In genomic region chr15:94230436-94230885, GRCh38 we compare ENCODE assay signal across 8 cellular contexts. TPM values are rescaled to one million over a fixed set of nuclear protein-coding genes. Genes with fewer than 3 reads are reported as not detected.
DNase-seq lines count a peak whose midpoint lies in the region; ATAC-seq and TF ChIP-seq lines count a peak whose summit lies in the region.

No MANE protein-coding gene starts in this region.

- DNase-seq in T-helper 1 cell (no peak), adrenal gland (no peak), kidney epithelial cell (ENCODE audit: low read depth) (no peak), cerebellar cortex (ENCODE audit: low spot score) (no peak)

- peak overlapping the region; percentile 87 for H3K4me3 Mint-ChIP-seq in T-helper 1 cell treated with Interleukin-12 subunit alpha and Interleukin-12 subunit beta and Interleukin-4 antibody, amounts not matched to agents 30 μg/mL and 1 μg/mL, for 36 hours

- H3K27me3 ChIP-seq in adrenal gland = peaks cover 8% of the 10 kb centered on the region
- no peaks in the 10 kb centered on the region for H3K27me3 ChIP-seq in kidney epithelial cell (ENCODE audit: control insufficient read depth, insufficient read depth, low read length)
- peaks cover 0 to 3% (median 2%) of the 10 kb centered on the region in 5 donors for H3K27me3 ChIP-seq in subcutaneous abdominal adipose tissue (ENCODE audit: control insufficient read depth in 5 of 5, insufficient read depth in 4 of 5, low read length in 5 of 5)

- H3K27ac ChIP-seq in adrenal gland (peak overlapping the region in 3 of 5 donors; percentile 62 to 84 (median 74)), subcutaneous abdominal adipose tissue (ENCODE audit: low read depth, low read length) (no peak overlapping the region)

- peaks cover 57% of the 10 kb centered on the region for H3K4me1 Mint-ChIP-seq in T-helper 1 cell treated with Interleukin-12 subunit alpha and Interleukin-12 subunit beta and Interleukin-4 antibody, amounts not matched to agents 30 μg/mL and 1 μg/mL, for 36 hours (ENCODE audit: low read depth)

- no peak for ATAC-seq in HG03565 (IDR thresholded peaks at IDR 0.05; ENCODE audit: unreplicated experiment)
- ATAC-seq in HG03045 (IDR thresholded peaks at IDR 0.05; ENCODE audit: unreplicated experiment) = no peak

- peak overlapping the region in 4 of 5 donors; percentile 15 to 59 (median 39) for H3K9ac ChIP-seq in subcutaneous abdominal adipose tissue (ENCODE audit: low read length in 5 of 5)

- no peaks in the 10 kb centered on the region for H3K9me3 ChIP-seq in adrenal gland (replicated peaks in 1 of 3)
- H3K9me3 ChIP-seq in subcutaneous abdominal adipose tissue (ENCODE audit: control insufficient read depth in 5 of 5, low read length in 5 of 5) = no peaks in the 10 kb centered on the region

- no peaks in the 10 kb centered on the region for H3K27me3 Mint-ChIP-seq in T-helper 1 cell treated with Interleukin-12 subunit alpha and Interleukin-12 subunit beta and Interleukin-4 antibody, amounts not matched to agents 30 μg/mL and 1 μg/mL, for 36 hours (ENCODE audit: low read depth)

- intact Hi-C loops in adrenal gland (cut with DNase I) = no loop called here

- H3K36me3 ChIP-seq in adrenal gland (replicated peaks in 1 of 2) (no peaks in the 10 kb centered on the region), kidney epithelial cell (ENCODE audit: control insufficient read depth, insufficient read depth, low read length) (no peaks in the 10 kb centered on the region), subcutaneous abdominal adipose tissue (ENCODE audit: control insufficient read depth in 5 of 5, insufficient read depth in 5 of 5, low read length in 5 of 5) (no peaks in the 10 kb centered on the region)

- no peak for TF ChIP-seq POLR2A in adrenal gland (IDR thresholded peaks at IDR 0.05)

- H3K27ac Mint-ChIP-seq in T-helper 1 cell treated with Interleukin-12 subunit alpha and Interleukin-12 subunit beta and Interleukin-4 antibody, amounts not matched to agents 30 μg/mL and 1 μg/mL, for 36 hours = peak overlapping the region; percentile 91

- TF ChIP-seq CTCF in adrenal gland (IDR thresholded peaks at IDR 0.05) = no peak
- no peak for TF ChIP-seq CTCF in kidney epithelial cell (IDR thresholded peaks at IDR 0.05; ENCODE audit: insufficient read depth, low read length, poor library complexity, severe bottlenecking)

- H3K36me3 Mint-ChIP-seq in T-helper 1 cell treated with Interleukin-12 subunit alpha and Interleukin-12 subunit beta and Interleukin-4 antibody, amounts not matched to agents 30 μg/mL and 1 μg/mL, for 36 hours (ENCODE audit: low read depth) = peaks cover 8% of the 10 kb centered on the region

- H3K4me1 ChIP-seq in adrenal gland (replicated peaks in 1 of 2) = peaks cover 8 to 17% of the 10 kb centered on the region in 2 donors
- peaks cover 0 to 25% (median 18%) of the 10 kb centered on the region in 5 donors for H3K4me1 ChIP-seq in subcutaneous abdominal adipose tissue (ENCODE audit: control insufficient read depth in 5 of 5, insufficient read depth in 5 of 5, low read length in 5 of 5)

- peak overlapping the region in 2 of 4 donors; percentile 36 to 54 for H3K4me3 ChIP-seq in adrenal gland
- H3K4me3 ChIP-seq in kidney epithelial cell (ENCODE audit: low read depth, low read length) = peak overlapping the region; percentile 68
- H3K4me3 ChIP-seq in subcutaneous abdominal adipose tissue (ENCODE audit: low read depth in 1 of 5, low read length in 5 of 5) = peak overlapping the region; percentile 63 to 88 (median 67)

- H3K9me3 Mint-ChIP-seq in T-helper 1 cell treated with Interleukin-12 subunit alpha and Interleukin-12 subunit beta and Interleukin-4 antibody, amounts not matched to agents 30 μg/mL and 1 μg/mL, for 36 hours = no peaks in the 10 kb centered on the region

- 16 to 19% (median 18%) methylated on average over 11 of the region's 11 CpGs for WGBS in adrenal gland, 4 donors

RNA-seq across cellular contexts. Expression of gene MCTP2, which starts 0.9 kb away (rescaled TPM):
- 10 to 100 TPM in 7 of 8 donors, 1 to 10 TPM in 1; 6.8 to 21.3 (median 17.9) TPM for total RNA-seq in adrenal gland
- polyA plus RNA-seq in adrenal gland = 10 to 100 TPM in 1 of 3 donors, 1 to 10 TPM in 2; 2.7 to 12.1 (median 4.7) TPM
- total RNA-seq in kidney epithelial cell = 6.3 and 7.7 TPM in 2 replicates
